In the genomic region with DNA sequence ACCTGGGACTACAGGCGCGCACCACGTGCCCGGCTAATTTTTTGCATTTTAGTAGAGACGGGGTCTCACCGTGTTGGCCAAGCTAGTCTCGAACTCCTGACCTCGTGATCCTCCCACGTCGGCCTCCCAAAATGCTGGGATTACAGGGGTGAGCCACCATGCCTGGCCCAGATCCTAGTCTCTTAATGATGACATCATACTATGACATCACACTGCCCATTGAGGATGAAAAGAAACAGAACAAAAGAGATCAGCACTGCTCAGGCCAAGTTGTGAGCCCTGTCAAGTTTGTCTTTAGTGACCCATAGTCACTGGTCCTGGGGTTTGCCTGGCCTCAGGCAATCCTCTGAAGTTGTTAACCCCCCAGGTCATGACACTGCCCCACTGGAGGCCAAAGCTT, we compare ENCODE assay signal across 18 cellular contexts. TPM values are rescaled to one million over a fixed set of nuclear protein-coding genes. Genes with fewer than 3 reads are reported as not detected.
"Had no signal": no experiment of that assay in that cellular context is flagged by ENCODE, and none has a peak within 500 bp of the region (broad histone marks: within the 10 kb centered on the region; RNA-seq: fewer than 3 reads in every experiment).

No MANE protein-coding gene starts in this region.

- H3K36me3 ChIP-seq: colonic mucosa, gastrocnemius medialis, heart right ventricle, neutrophil, sigmoid colon, tibial nerve had no signal

- H3K27ac ChIP-seq: colonic mucosa, neutrophil, sigmoid colon had no signal

- DNase-seq: colonic mucosa; dermis blood vessel endothelial cell; gastrocnemius medialis; heart right ventricle; hypothalamus; mucosa of descending colon; naive thymus-derived CD8-positive, alpha-beta T cell; posterior cingulate gyrus; sigmoid colon; stimulated activated CD4-positive, alpha-beta T cell treated with anti-CD3 and anti-CD28 coated beads, Interleukin-2, amount 100 ng/mL, for 24 hours; stimulated activated CD4-positive, alpha-beta T cell treated with anti-CD3 and anti-CD28 coated beads, Interleukin-4, amount 100 ng/mL, for 4 hours; stimulated activated naive B cell treated with anti-CD40 and anti-IgM and Interleukin-4, amounts not matched to agents 10 μg/mL and 1 μg/mL and 100 μg/mL, for 72 hours; stimulated activated naive CD8-positive, alpha-beta T cell treated with anti-CD3 and anti-CD28 coated beads, Interleukin-15, amount 100 ng/mL, for 72 hours; testis had no signal

- H3K9me3 Mint-ChIP-seq: naive thymus-derived CD8-positive, alpha-beta T cell; stimulated activated naive B cell treated with anti-CD40 and anti-IgM and Interleukin-4, amounts not matched to agents 10 μg/mL and 1 μg/mL and 100 μg/mL, for 72 hours; stimulated activated naive CD8-positive, alpha-beta T cell treated with anti-CD3 and anti-CD28 coated beads, Interleukin-15, amount 100 ng/mL, for 72 hours had no signal

- H3K27ac Mint-ChIP-seq: naive thymus-derived CD8-positive, alpha-beta T cell; stimulated activated naive B cell treated with anti-CD40 and anti-IgM and Interleukin-4, amounts not matched to agents 10 μg/mL and 1 μg/mL and 100 μg/mL, for 72 hours; stimulated activated naive CD8-positive, alpha-beta T cell treated with anti-CD3 and anti-CD28 coated beads, Interleukin-15, amount 100 ng/mL, for 72 hours had no signal

- H3K4me3 Mint-ChIP-seq: naive thymus-derived CD8-positive, alpha-beta T cell; stimulated activated naive B cell treated with anti-CD40 and anti-IgM and Interleukin-4, amounts not matched to agents 10 μg/mL and 1 μg/mL and 100 μg/mL, for 72 hours; stimulated activated naive CD8-positive, alpha-beta T cell treated with anti-CD3 and anti-CD28 coated beads, Interleukin-15, amount 100 ng/mL, for 72 hours had no signal

- H3K9me3 ChIP-seq: colonic mucosa, gastrocnemius medialis, heart right ventricle, mucosa of descending colon, neutrophil, sigmoid colon, testis, tibial nerve had no signal

- ATAC-seq: mucosa of descending colon; naive thymus-derived CD8-positive, alpha-beta T cell; stimulated activated naive CD8-positive, alpha-beta T cell treated with anti-CD3 and anti-CD28 coated beads, Interleukin-15, amount 100 ng/mL, for 72 hours had no signal

- H3K36me3 Mint-ChIP-seq: naive thymus-derived CD8-positive, alpha-beta T cell; stimulated activated naive B cell treated with anti-CD40 and anti-IgM and Interleukin-4, amounts not matched to agents 10 μg/mL and 1 μg/mL and 100 μg/mL, for 72 hours had no signal

- H3K4me3 ChIP-seq: colonic mucosa, gastrocnemius medialis, heart right ventricle, mucosa of descending colon, sigmoid colon, skin epidermis, testis, tibial nerve had no signal

- H3K4me1 ChIP-seq: colonic mucosa, gastrocnemius medialis, sigmoid colon, tibial nerve had no signal

- H3K27me3 ChIP-seq: colonic mucosa, gastrocnemius medialis, sigmoid colon, testis, tibial nerve had no signal

- H3K4me1 Mint-ChIP-seq: stimulated activated naive B cell treated with anti-CD40 and anti-IgM and Interleukin-4, amounts not matched to agents 10 μg/mL and 1 μg/mL and 100 μg/mL, for 72 hours had no signal

RNA-seq across cellular contexts. Expression of a gene that starts 21.3 kb away (rescaled TPM):
- total RNA-seq: esophagus mucosa; naive thymus-derived CD8-positive, alpha-beta T cell had no signal
- polyA plus RNA-seq: naive thymus-derived CD8-positive, alpha-beta T cell had no signal
